8 cellular contexts compared by ENCODE assay signal in genomic region chr5:115831163-115831768, GRCh38. TPM values are rescaled to one million over a fixed set of nuclear protein-coding genes. Genes with fewer than 3 reads are reported as not detected.
DNase-seq lines count a peak whose midpoint lies in the region; ATAC-seq and TF ChIP-seq lines count a peak whose summit lies in the region.

No MANE protein-coding gene starts in this region.

- ATAC-seq in activated T-cell treated with anti-CD3 and anti-CD28 coated beads, Interleukin-2, amount 50 U/mL, for 4 hours = no peak
- ATAC-seq in GM19467 (IDR thresholded peaks at IDR 0.05; ENCODE audit: unreplicated experiment) (peak; percentile 70), heart right ventricle (peak in 2 of 8 donors; percentile 42 to 49)

- no peak overlapping the region for H3K4me2 ChIP-seq in smooth muscle cell

- H2AFZ ChIP-seq in smooth muscle cell (ENCODE audit: low read depth) = no peak overlapping the region

- H3K4me1 ChIP-seq in heart right ventricle (peaks cover 0 to 5% (median 0%) of the 10 kb centered on the region in 9 donors), smooth muscle cell (ENCODE audit: low read depth) (no peaks in the 10 kb centered on the region)

- no peaks in the 10 kb centered on the region for H3K27me3 ChIP-seq in WERI-Rb-1 (ENCODE audit: insufficient read depth, low read depth, severe bottlenecking)
- no peaks in the 10 kb centered on the region for H3K27me3 ChIP-seq in heart right ventricle
- H3K27me3 ChIP-seq in smooth muscle cell (ENCODE audit: low read depth) = no peaks in the 10 kb centered on the region

- peaks cover 44% of the 10 kb centered on the region for H3K36me3 Mint-ChIP-seq in activated T-cell treated with anti-CD3 and anti-CD28 coated beads, Interleukin-2, amount 50 U/mL, for 4 hours (ENCODE audit: insufficient read depth)
- H3K36me3 Mint-ChIP-seq in activated T-cell treated with anti-CD3 and anti-CD28 coated beads, Interleukin-2, amount 50 U/mL, for 24 hours (ENCODE audit: low read depth) = peaks cover 89% of the 10 kb centered on the region

- intact Hi-C loops in heart right ventricle (cut with DNase I) = loop anchor here in 7 of 10 donors (2.0 to 10.0 kb wide), 5 partner anchors 196 to 526 kb away; no protein-coding TSS in a partner anchor

- H3K9ac ChIP-seq in smooth muscle cell (ENCODE audit: low read depth) = no peak overlapping the region

- no peak overlapping the region for H3K27ac Mint-ChIP-seq in activated T-cell treated with anti-CD3 and anti-CD28 coated beads, Interleukin-2, amount 50 U/mL, for 24 hours

- no peak overlapping the region for H3K27ac ChIP-seq in WERI-Rb-1
- no peak overlapping the region for H3K27ac ChIP-seq in heart right ventricle
- no peak overlapping the region for H3K27ac ChIP-seq in smooth muscle cell (ENCODE audit: low read depth)

- no peak overlapping the region for H3K4me3 ChIP-seq in WERI-Rb-1 (ENCODE audit: low read depth, low read length)
- no peak overlapping the region for H3K4me3 ChIP-seq in heart right ventricle
- no peak overlapping the region for H3K4me3 ChIP-seq in smooth muscle cell

- no peaks in the 10 kb centered on the region for H4K20me1 ChIP-seq in smooth muscle cell (ENCODE audit: low read depth)

- H3F3A ChIP-seq in smooth muscle cell (ENCODE audit: low read depth) = peaks cover 15% of the 10 kb centered on the region

- peaks cover 7% of the 10 kb centered on the region for H3K9me3 Mint-ChIP-seq in activated T-cell treated with anti-CD3 and anti-CD28 coated beads, Interleukin-2, amount 50 U/mL, for 4 hours
- H3K9me3 Mint-ChIP-seq in activated T-cell treated with anti-CD3 and anti-CD28 coated beads, Interleukin-2, amount 50 U/mL, for 24 hours = peaks cover 7% of the 10 kb centered on the region

- no peak overlapping the region for H3K4me3 Mint-ChIP-seq in activated T-cell treated with anti-CD3 and anti-CD28 coated beads, Interleukin-2, amount 50 U/mL, for 4 hours
- H3K4me3 Mint-ChIP-seq in activated T-cell treated with anti-CD3 and anti-CD28 coated beads, Interleukin-2, amount 50 U/mL, for 24 hours = no peak overlapping the region

- peaks cover 7% of the 10 kb centered on the region for H3K4me1 Mint-ChIP-seq in activated T-cell treated with anti-CD3 and anti-CD28 coated beads, Interleukin-2, amount 50 U/mL, for 4 hours (ENCODE audit: low read depth)
- peaks cover 7% of the 10 kb centered on the region for H3K4me1 Mint-ChIP-seq in activated T-cell treated with anti-CD3 and anti-CD28 coated beads, Interleukin-2, amount 50 U/mL, for 24 hours (ENCODE audit: low read depth)

- H3K36me3 ChIP-seq in WERI-Rb-1 = peaks cover 36% of the 10 kb centered on the region
- H3K36me3 ChIP-seq in heart right ventricle = peaks cover 0 to 92% (median 21%) of the 10 kb centered on the region in 9 donors
- peaks cover 30% of the 10 kb centered on the region for H3K36me3 ChIP-seq in smooth muscle cell (ENCODE audit: low read depth)

- DNase-seq in activated T-cell treated with anti-CD3 and anti-CD28 coated beads, Interleukin-2, amount 50 U/mL, for 4 hours = peak; percentile 5
- DNase-seq in activated T-cell treated with anti-CD3 and anti-CD28 coated beads, Interleukin-2, amount 50 U/mL, for 24 hours = no peak
- DNase-seq in HK-2 (ENCODE audit: unreplicated experiment) = peak; percentile 10
- DNase-seq in WERI-Rb-1 = peak; percentile 17
- DNase-seq in heart right ventricle = peak in 1 of 2 donors; percentile 17
- no peak for DNase-seq in smooth muscle cell (lab: John Stamatoyannopoulos, UW; ENCODE audit: unreplicated experiment)
- no peak for DNase-seq in T1000 (lab: John Stamatoyannopoulos, UW)

- peak; percentile 50 for TF ChIP-seq CTCF in WERI-Rb-1 (IDR thresholded peaks at IDR 0.05; ENCODE audit: low read depth, low read length)
- TF ChIP-seq CTCF in heart right ventricle (IDR thresholded peaks at IDR 0.05) = peak; percentile 52 to 85 (median 78)
- peak; percentile 87 for TF ChIP-seq CTCF in smooth muscle cell (IDR thresholded peaks at IDR 0.05; ENCODE audit: borderline replicate concordance, insufficient read depth, poor library complexity, severe bottlenecking)

- H3K27me3 Mint-ChIP-seq in activated T-cell treated with anti-CD3 and anti-CD28 coated beads, Interleukin-2, amount 50 U/mL, for 4 hours (ENCODE audit: low read depth) = no peaks in the 10 kb centered on the region
- no peaks in the 10 kb centered on the region for H3K27me3 Mint-ChIP-seq in activated T-cell treated with anti-CD3 and anti-CD28 coated beads, Interleukin-2, amount 50 U/mL, for 24 hours

- H3K9me3 ChIP-seq in WERI-Rb-1 (ENCODE audit: severe bottlenecking) (no peaks in the 10 kb centered on the region), heart right ventricle (no peaks in the 10 kb centered on the region), smooth muscle cell (replicated peaks; ENCODE audit: low read depth) (no peaks in the 10 kb centered on the region)

- 52 to 55% methylated on average over 2 of the region's 2 CpGs for WGBS in heart right ventricle, 2 donors
- WGBS in smooth muscle cell (ENCODE audit: low lambda C conversion rate) = 58% methylated on average over 2 of the region's 2 CpGs

- peaks cover under 1% of the 10 kb centered on the region for H3K79me2 ChIP-seq in smooth muscle cell (ENCODE audit: low read depth)

RNA-seq across cellular contexts. Expression of gene ATG12, which starts 10.1 kb away (rescaled TPM):
- 10 to 100 TPM; 36.0 to 46.4 (median 41.4) TPM for total RNA-seq in activated T-cell treated with anti-CD3 and anti-CD28 coated beads, Interleukin-2, amount 50 U/mL, for 4 hours
- 10 to 100 TPM; 18.0 to 29.8 (median 24.3) TPM for total RNA-seq in heart right ventricle
- polyA plus RNA-seq in heart right ventricle = 10 to 100 TPM; 27.2 to 28.6 TPM
- total RNA-seq in smooth muscle cell = 58.6 and 106 TPM in 2 replicates
- 128 and 139 TPM in 2 replicates for polyA plus RNA-seq in smooth muscle cell

RNA-seq across cellular contexts. Expression of gene AP3S1, which starts 10.5 kb away (rescaled TPM):
- 10 to 100 TPM; 42.0 to 53.0 (median 48.5) TPM for total RNA-seq in activated T-cell treated with anti-CD3 and anti-CD28 coated beads, Interleukin-2, amount 50 U/mL, for 4 hours
- total RNA-seq in heart right ventricle (10 to 100 TPM; 31.9 to 63.0 (median 42.2) TPM), smooth muscle cell (130 and 224 TPM in 2 replicates)
- polyA plus RNA-seq in heart right ventricle (10 to 100 TPM; 30.3 to 42.2 TPM), smooth muscle cell (180 and 191 TPM in 2 replicates)

RNA-seq across cellular contexts. Expression of gene CDO1, which starts 14.8 kb away (rescaled TPM):
- total RNA-seq in activated T-cell treated with anti-CD3 and anti-CD28 coated beads, Interleukin-2, amount 50 U/mL, for 4 hours = under 1 TPM in 2 of 3 donors, not detected in 1; 0.26 to 0.28 TPM
- total RNA-seq in heart right ventricle = 1 to 10 TPM; 2.3 to 6.3 (median 5.0) TPM
- 10 to 100 TPM in 1 of 2 donors, 1 to 10 TPM in 1; 4.7 to 14.8 TPM for polyA plus RNA-seq in heart right ventricle
- 26.3 and 60.8 TPM in 2 replicates for total RNA-seq in smooth muscle cell
- 27.2 and 48.4 TPM in 2 replicates for polyA plus RNA-seq in smooth muscle cell

Comparison
In these comparisons a context has a peak if more than half of its experiments do, and no peak if none do; other contexts are left out.
1. DNase-seq: peak in activated T-cell treated with anti-CD3 and anti-CD28 coated beads, Interleukin-2, amount 50 U/mL, for 4 hours (single experiment), HK-2 (single experiment) and WERI-Rb-1 (single experiment); none in activated T-cell treated with anti-CD3 and anti-CD28 coated beads, Interleukin-2, amount 50 U/mL, for 24 hours (single experiment), smooth muscle cell (single experiment) and T1000 (single experiment).
2. Peak in every context shown above with its lines, with median percentiles within 50 percentile points of each other: CTCF ChIP-seq.